ENCODE assay signal across 1 cellular context in the genomic region with DNA sequence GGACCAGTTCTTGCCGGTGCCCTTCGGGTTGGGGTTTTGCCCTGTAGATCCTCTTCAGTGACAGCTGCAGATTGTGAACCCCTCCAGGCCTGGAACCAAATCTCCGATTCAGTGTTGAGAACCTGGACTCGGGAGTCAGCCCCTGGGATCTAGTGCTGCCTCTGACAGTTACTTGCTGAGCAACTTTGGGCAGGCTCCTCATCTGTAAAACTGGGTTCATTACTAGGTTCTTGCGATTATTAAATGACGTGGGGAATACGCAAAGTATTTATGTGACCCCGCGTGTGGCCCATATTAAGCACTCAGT.
A peak's percentile ranks its signal among the peaks of the same experiment; 100 is the strongest.
TF ChIP-seq lines count a peak whose summit lies in the region.

No MANE protein-coding gene starts in this region.

TF ChIP-seq in K562, 482 proteins besides CTCF, POLR2A, EP300 and RAD21 (continued from another document):
- TF ChIP-seq, protein P1, sequence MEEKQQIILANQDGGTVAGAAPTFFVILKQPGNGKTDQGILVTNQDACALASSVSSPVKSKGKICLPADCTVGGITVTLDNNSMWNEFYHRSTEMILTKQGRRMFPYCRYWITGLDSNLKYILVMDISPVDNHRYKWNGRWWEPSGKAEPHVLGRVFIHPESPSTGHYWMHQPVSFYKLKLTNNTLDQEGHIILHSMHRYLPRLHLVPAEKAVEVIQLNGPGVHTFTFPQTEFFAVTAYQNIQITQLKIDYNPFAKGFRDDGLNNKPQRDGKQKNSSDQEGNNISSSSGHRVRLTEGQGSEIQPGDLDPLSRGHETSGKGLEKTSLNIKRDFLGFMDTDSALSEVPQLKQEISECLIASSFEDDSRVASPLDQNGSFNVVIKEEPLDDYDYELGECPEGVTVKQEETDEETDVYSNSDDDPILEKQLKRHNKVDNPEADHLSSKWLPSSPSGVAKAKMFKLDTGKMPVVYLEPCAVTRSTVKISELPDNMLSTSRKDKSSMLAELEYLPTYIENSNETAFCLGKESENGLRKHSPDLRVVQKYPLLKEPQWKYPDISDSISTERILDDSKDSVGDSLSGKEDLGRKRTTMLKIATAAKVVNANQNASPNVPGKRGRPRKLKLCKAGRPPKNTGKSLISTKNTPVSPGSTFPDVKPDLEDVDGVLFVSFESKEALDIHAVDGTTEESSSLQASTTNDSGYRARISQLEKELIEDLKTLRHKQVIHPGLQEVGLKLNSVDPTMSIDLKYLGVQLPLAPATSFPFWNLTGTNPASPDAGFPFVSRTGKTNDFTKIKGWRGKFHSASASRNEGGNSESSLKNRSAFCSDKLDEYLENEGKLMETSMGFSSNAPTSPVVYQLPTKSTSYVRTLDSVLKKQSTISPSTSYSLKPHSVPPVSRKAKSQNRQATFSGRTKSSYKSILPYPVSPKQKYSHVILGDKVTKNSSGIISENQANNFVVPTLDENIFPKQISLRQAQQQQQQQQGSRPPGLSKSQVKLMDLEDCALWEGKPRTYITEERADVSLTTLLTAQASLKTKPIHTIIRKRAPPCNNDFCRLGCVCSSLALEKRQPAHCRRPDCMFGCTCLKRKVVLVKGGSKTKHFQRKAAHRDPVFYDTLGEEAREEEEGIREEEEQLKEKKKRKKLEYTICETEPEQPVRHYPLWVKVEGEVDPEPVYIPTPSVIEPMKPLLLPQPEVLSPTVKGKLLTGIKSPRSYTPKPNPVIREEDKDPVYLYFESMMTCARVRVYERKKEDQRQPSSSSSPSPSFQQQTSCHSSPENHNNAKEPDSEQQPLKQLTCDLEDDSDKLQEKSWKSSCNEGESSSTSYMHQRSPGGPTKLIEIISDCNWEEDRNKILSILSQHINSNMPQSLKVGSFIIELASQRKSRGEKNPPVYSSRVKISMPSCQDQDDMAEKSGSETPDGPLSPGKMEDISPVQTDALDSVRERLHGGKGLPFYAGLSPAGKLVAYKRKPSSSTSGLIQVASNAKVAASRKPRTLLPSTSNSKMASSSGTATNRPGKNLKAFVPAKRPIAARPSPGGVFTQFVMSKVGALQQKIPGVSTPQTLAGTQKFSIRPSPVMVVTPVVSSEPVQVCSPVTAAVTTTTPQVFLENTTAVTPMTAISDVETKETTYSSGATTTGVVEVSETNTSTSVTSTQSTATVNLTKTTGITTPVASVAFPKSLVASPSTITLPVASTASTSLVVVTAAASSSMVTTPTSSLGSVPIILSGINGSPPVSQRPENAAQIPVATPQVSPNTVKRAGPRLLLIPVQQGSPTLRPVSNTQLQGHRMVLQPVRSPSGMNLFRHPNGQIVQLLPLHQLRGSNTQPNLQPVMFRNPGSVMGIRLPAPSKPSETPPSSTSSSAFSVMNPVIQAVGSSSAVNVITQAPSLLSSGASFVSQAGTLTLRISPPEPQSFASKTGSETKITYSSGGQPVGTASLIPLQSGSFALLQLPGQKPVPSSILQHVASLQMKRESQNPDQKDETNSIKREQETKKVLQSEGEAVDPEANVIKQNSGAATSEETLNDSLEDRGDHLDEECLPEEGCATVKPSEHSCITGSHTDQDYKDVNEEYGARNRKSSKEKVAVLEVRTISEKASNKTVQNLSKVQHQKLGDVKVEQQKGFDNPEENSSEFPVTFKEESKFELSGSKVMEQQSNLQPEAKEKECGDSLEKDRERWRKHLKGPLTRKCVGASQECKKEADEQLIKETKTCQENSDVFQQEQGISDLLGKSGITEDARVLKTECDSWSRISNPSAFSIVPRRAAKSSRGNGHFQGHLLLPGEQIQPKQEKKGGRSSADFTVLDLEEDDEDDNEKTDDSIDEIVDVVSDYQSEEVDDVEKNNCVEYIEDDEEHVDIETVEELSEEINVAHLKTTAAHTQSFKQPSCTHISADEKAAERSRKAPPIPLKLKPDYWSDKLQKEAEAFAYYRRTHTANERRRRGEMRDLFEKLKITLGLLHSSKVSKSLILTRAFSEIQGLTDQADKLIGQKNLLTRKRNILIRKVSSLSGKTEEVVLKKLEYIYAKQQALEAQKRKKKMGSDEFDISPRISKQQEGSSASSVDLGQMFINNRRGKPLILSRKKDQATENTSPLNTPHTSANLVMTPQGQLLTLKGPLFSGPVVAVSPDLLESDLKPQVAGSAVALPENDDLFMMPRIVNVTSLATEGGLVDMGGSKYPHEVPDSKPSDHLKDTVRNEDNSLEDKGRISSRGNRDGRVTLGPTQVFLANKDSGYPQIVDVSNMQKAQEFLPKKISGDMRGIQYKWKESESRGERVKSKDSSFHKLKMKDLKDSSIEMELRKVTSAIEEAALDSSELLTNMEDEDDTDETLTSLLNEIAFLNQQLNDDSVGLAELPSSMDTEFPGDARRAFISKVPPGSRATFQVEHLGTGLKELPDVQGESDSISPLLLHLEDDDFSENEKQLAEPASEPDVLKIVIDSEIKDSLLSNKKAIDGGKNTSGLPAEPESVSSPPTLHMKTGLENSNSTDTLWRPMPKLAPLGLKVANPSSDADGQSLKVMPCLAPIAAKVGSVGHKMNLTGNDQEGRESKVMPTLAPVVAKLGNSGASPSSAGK (IDR thresholded peaks at IDR 0.05) = 0 out of 2 replicates have a peak, but pooled peaks have one; percentile 6
- TF ChIP-seq BMI1 (IDR thresholded peaks at IDR 0.05; ENCODE audit: low read length) (no peak), ZNF589 (CRISPR knock-in tag; IDR thresholded peaks at IDR 0.05; ENCODE audit: low read depth) (0 out of 2 replicates have a peak, but pooled peaks have one; percentile 22), RFX1 (IDR thresholded peaks at IDR 0.05) (no peak), CHD1 (IDR thresholded peaks at IDR 0.05; ENCODE audit: low read length) (peak; percentile 7)
